8 cellular contexts compared by ENCODE assay signal in the genomic region with DNA sequence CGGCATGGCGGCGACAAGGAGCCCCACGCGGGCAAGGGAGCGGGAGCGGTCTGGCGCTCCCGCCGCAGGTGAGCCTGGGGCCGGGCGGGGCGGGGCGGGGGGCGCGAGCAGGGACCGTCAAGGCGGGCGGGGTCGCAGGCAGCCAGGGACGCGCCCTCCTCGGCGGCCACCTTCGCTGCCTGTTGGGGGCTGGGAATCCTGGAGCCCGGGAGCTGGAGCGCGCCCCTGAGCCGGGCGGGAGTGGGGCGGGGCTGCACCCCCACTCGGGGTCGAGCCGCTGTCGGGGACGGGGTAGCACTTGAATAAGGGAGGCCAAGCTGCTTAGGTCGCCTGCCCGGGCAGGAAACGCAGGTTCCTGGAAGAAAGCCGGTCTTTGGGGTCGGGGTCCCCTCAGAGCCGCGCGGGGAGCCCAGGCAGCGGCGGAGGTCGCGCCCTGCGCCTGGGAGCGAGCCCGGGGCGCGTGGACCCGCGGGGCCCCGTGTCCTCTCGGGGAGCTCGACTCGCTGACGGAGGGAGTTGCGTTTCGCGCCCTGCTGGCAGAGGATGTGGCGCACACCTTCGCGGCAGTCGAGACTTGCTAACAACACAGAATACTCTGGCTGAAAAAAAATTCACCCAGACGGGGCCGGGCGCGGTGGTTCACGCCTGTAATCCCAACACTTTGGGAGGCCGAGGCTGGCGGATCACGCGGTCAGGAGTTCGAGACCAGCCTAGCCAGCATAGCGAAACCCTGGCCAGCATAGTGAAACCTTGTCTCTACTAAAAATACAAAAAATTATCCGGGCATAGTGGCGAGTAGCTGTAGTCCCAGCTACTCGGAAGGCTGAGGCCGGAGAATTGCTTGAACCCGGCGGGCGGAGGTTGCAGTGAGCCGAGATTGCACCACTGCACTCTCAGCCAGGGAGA. TPM values are rescaled to one million over a fixed set of nuclear protein-coding genes. Genes with fewer than 3 reads are reported as not detected.
DNase-seq lines count a peak whose midpoint lies in the region; ATAC-seq, FAIRE-seq and TF ChIP-seq lines count a peak whose summit lies in the region.

No MANE protein-coding gene starts in this region.

- 0 out of 2 replicates have a peak, but pooled peaks cover 5% of the 10 kb centered on the region for H3K36me3 ChIP-seq in GM23338 (ENCODE audit: insufficient read depth)
- H3K36me3 ChIP-seq in GM12878 (ENCODE audit: control insufficient read depth in 2 of 2, insufficient read depth in 2 of 2, low read length in 1 of 2), result no peaks in the 10 kb centered on the region

- no TSS peak for BruUV-seq in GM12878 (replicated peaks; lab: Mats Ljungman, UMichigan)

- peak; percentile 64 for ATAC-seq in GM23338
- ATAC-seq in GM12878, result peak; percentile 79

- H3K9me3 ChIP-seq in GM12878 (replicated peaks; ENCODE audit: control insufficient read depth, insufficient read depth, low read length), result no peaks in the 10 kb centered on the region; the same call in 2 of the 3 replicates

- TF ChIP-seq POLR2A in GM12878 (IDR thresholded peaks at IDR 0.05; ENCODE audit: low read depth, low read length), result peak; percentile 46

- WGBS in GM12878 (ENCODE audit: insufficient coverage, insufficient replicate concordance, low lambda C conversion rate, missing lambda C conversion rate), result 16% methylated on average over 38 of the region's 86 CpGs

- no peak overlapping the region for H3K27ac Mint-ChIP-seq in GM23338

- CTCF ChIA-PET in GM12878 (lab: Yijun Ruan, JAX), result no interaction called here

- no peaks in the 10 kb centered on the region for H3F3A ChIP-seq in GM23338 (replicated peaks; ENCODE audit: low read depth)

- H3K27ac ChIP-seq in GM23338 (ENCODE audit: low read depth), result no peak overlapping the region
- H3K27ac ChIP-seq in GM12878 (ENCODE audit: control insufficient read depth, insufficient read depth), result no peak overlapping the region

- in situ Hi-C loops in GM12878 (cut with MboI), result no loop called here

- 0 out of 2 replicates have a peak, but pooled peaks cover 2% of the 10 kb centered on the region for H4K20me1 ChIP-seq in GM23338 (replicated peaks; ENCODE audit: insufficient read depth)
- H4K20me1 ChIP-seq in GM12878 (ENCODE audit: control insufficient read depth, insufficient read depth), result no peaks in the 10 kb centered on the region

- peaks cover 7% of the 10 kb centered on the region; the same call in 1 of the 2 replicates for H3K9me2 ChIP-seq in GM23338 (ENCODE audit: insufficient read depth)

- H3K79me2 ChIP-seq in GM23338 (replicated peaks; ENCODE audit: insufficient read depth) (no peaks in the 10 kb centered on the region; the same call in 1 of the 2 replicates), GM12878 (ENCODE audit: control insufficient read depth, insufficient read depth, low read length) (no peaks in the 10 kb centered on the region)

- SMC1A ChIA-PET in GM12878 (lab: Charles Lee; ENCODE audit: uncharacterized antibody, unreplicated experiment), result no interaction called here

- TF ChIP-seq EP300 in GM12878 (IDR thresholded peaks at IDR 0.05; ENCODE audit: borderline replicate concordance in 1 of 2, control insufficient read depth in 1 of 2, low read depth in 2 of 2, low read length in 2 of 2), result no peak

- POLR2A ChIA-PET in GM12878 (lab: Charles Lee), result interaction anchor here (1.0 kb wide), 1 partner anchor 9 kb away, joined by 3 read pairs; no protein-coding TSS in a partner anchor

- intact Hi-C loops in GM12878 (cut with micrococcal nuclease; ENCODE audit: unreplicated experiment), result no loop called here

- peaks cover 10% of the 10 kb centered on the region; the same call in 2 of the 3 replicates for H3K36me3 Mint-ChIP-seq in GM23338 (ENCODE audit: low read depth)

- DNase-seq in GM03348 (ENCODE audit: low spot score) (peak; percentile 39), GM23338 (ENCODE audit: low spot score) (peak; percentile 74), LNCaP clone FGC (ENCODE audit: low read depth) (no peak), T-helper 9 cell (peak; percentile 70), GM12878 (ENCODE audit: low read depth, low spot score) (no peak), kidney tubule cell (ENCODE audit: low spot score) (peak; percentile 64), epidermal melanocyte (ENCODE audit: insufficient read length, low spot score) (no peak)
- peak; percentile 80 for DNase-seq in stimulated activated CD4-positive, alpha-beta T cell treated with anti-CD3 and anti-CD28 coated beads, Interleukin-4, amount 100 ng/mL, for 1 hour

- peaks cover 3% of the 10 kb centered on the region; the same call in 2 of the 3 replicates for H3K4me1 Mint-ChIP-seq in GM23338

- 0 out of 2 replicates have a peak, but pooled peaks have one; percentile 16 for TF ChIP-seq RAD21 in GM12878 (IDR thresholded peaks at IDR 0.05; ENCODE audit: insufficient read depth, low read depth, low read length)

- RAD21 ChIA-PET in GM12878 (lab: Charles Lee; ENCODE audit: unreplicated experiment), result no interaction called here

- peak overlapping the region; percentile 56 for H3K9ac ChIP-seq in GM12878 (ENCODE audit: control insufficient read depth, insufficient read depth, low read length)

- peaks cover 12% of the 10 kb centered on the region for H3K27me3 Mint-ChIP-seq in GM23338 (ENCODE audit: insufficient read depth, low read depth, poor library complexity)

- H3K4me3 ChIP-seq in GM23338, result peak overlapping the region; percentile 88
- peak overlapping the region; percentile 62 for H3K4me3 ChIP-seq in LNCaP clone FGC (ENCODE audit: low read depth, low read length)
- peak overlapping the region; percentile 66 for H3K4me3 ChIP-seq in GM12878

- FAIRE-seq in GM12878 (lab: Jason Lieb, UNC), result no peak

- H3K4me2 ChIP-seq in GM23338 (peak overlapping the region; percentile 88), GM12878 (ENCODE audit: control insufficient read depth, insufficient read depth) (peak overlapping the region; percentile 80)

- peaks cover 14% of the 10 kb centered on the region; the same call in 1 of the 2 replicates for H3K4me1 ChIP-seq in GM23338 (ENCODE audit: insufficient read depth)
- no peaks in the 10 kb centered on the region for H3K4me1 ChIP-seq in GM12878 (ENCODE audit: control insufficient read depth, insufficient read depth, low read length)

- peak overlapping the region; percentile 72 for H3K4me3 Mint-ChIP-seq in GM23338

- H2AFZ ChIP-seq in GM23338 (peak overlapping the region; percentile 90), GM12878 (ENCODE audit: control insufficient read depth, low read depth, low read length) (peak overlapping the region; percentile 68)

- TF ChIP-seq CTCF in GM23338 (conservative IDR thresholded peaks at IDR 0.05; ENCODE audit: low read depth in 2 of 2), result peak in 1 of 2 experiments; percentile 11; a peak in 1 of 4 replicates
- peak; percentile 29; the same call in 1 of the 2 replicates for TF ChIP-seq CTCF in LNCaP clone FGC (IDR thresholded peaks at IDR 0.05; ENCODE audit: control insufficient read depth, extremely low read depth, insufficient read depth)
- TF ChIP-seq CTCF in GM12878 (IDR thresholded peaks at IDR 0.05 in 2 of 3, conservative IDR thresholded peaks at IDR 0.05 in 1 of 3; ENCODE audit: control insufficient read depth in 2 of 3, extremely low read depth in 1 of 3, insufficient read depth in 1 of 3, low read depth in 3 of 3, low read length in 3 of 3), result peak in 2 of 3 experiments; percentile 17 to 35; a peak in 2 of 6 replicates

- H3K27me3 ChIP-seq in GM23338 (ENCODE audit: insufficient read depth) (peaks cover 37% of the 10 kb centered on the region), GM12878 (replicated peaks in 1 of 2; ENCODE audit: control insufficient read depth in 2 of 2, insufficient read depth in 2 of 2, low read length in 1 of 2) (peaks cover 4 to 5% of the 10 kb centered on the region in 2 experiments; a peak in 2 of 4 replicates)

- H3K9me3 Mint-ChIP-seq in GM23338, result peaks cover 13% of the 10 kb centered on the region

TF ChIP-seq in GM23338, 12 proteins besides CTCF, POLR2A, EP300 and RAD21:
- TF ChIP-seq CREB1 (CRISPR knock-in tag; IDR thresholded peaks at IDR 0.05; ENCODE audit: low read depth) (no peak), POLR2AphosphoS5 (IDR thresholded peaks at IDR 0.05; ENCODE audit: low read depth) (peak; percentile 9; the same call in 1 of the 2 replicates)
TF ChIP-seq in GM23338: peak in this region for 1.

TF ChIP-seq in GM12878, 131 proteins besides CTCF, POLR2A, EP300 and RAD21:
- peak; percentile 20; the same call in 1 of the 2 replicates for TF ChIP-seq CREB1 (IDR thresholded peaks at IDR 0.05; ENCODE audit: low read depth)
- TF ChIP-seq MYC (IDR thresholded peaks at IDR 0.05; ENCODE audit: insufficient read depth, insufficient read length, insufficient replicate concordance, low read length, severe bottlenecking), result no peak
TF ChIP-seq in GM12878: peak in this region for 1.

RNA-seq across cellular contexts. Expression of gene OTULINL, which starts 0.6 kb away (rescaled TPM):
- total RNA-seq in GM23338 (2014; rRNA removed; shearing (Covaris generic)), result 7.2 and 7.6 TPM in 2 replicates
- 6.3 and 7.8 TPM in 2 replicates for polyA plus RNA-seq in GM23338 (2016; fragmentation: Nextera tagmentation; extraction: Ambion mirVana)
- 0.32 and 0.46 TPM in 2 replicates for total RNA-seq in GM12878 (2013; cell fraction: nucleolus; rRNA removed)
- total RNA-seq in GM12878 (2014; rRNA removed), result 1.7 and 1.8 TPM in 2 replicates
- total RNA-seq in GM12878 (2014; rRNA removed; fragmentation: Illumina TruSeq; extraction: Trizol), result 2.1 and 2.3 TPM in 2 replicates
- total RNA-seq in GM12878 (2021), result 3.1 and 4.7 TPM in 2 replicates
- 1.2 TPM for polyA plus RNA-seq in GM12878 (2011; ENCODE audit: low read depth)
- polyA plus RNA-seq in GM12878 (2011; rRNA removed), result 0.60 and 0.94 TPM in 2 replicates
- polyA plus RNA-seq in GM12878 (2011; cell fraction: cytosol; rRNA removed), result 0.19 and 0.27 TPM in 2 replicates
- polyA plus RNA-seq in GM12878 (2011; cell fraction: nucleus; rRNA removed), result 0.12 and 0.28 TPM in 2 replicates
- 1.4 TPM in 2 replicates for polyA plus RNA-seq in GM12878 (2012)
- polyA plus RNA-seq in GM12878 (2014; fragmentation: Illumina TruSeq; extraction: Trizol), result 1.8 and 4.5 TPM in 2 replicates
- polyA plus RNA-seq in GM12878 (2014; fragmentation: Nextera tagmentation; extraction: Ambion mirVana), result 1 to 10 TPM in 1 of 2 experiments, under 1 TPM in 1; 0.79 to 1.3 TPM
- 1.7 and 1.9 TPM in 2 replicates for polyA plus RNA-seq in GM12878 (2014; rRNA removed)
- 1 to 10 TPM; 3.6 to 4.0 TPM for polyA plus RNA-seq in GM12878 (2016; fragmentation: Nextera tagmentation; extraction: Ambion mirVana)
- 0.15 and 0.22 TPM in 2 replicates for polyA minus RNA-seq in GM12878 (2011; rRNA and poly(A)+ RNA removed)
- 0.83 TPM in 1 of 2 replicates, not detected in the other for polyA minus RNA-seq in GM12878 (2011; cell fraction: cytosol; rRNA and poly(A)+ RNA removed)
- 0.10 and 0.24 TPM in 2 replicates for polyA minus RNA-seq in GM12878 (2011; cell fraction: nucleus; rRNA and poly(A)+ RNA removed)

Comparison
In these comparisons a context has a peak if more than half of its experiments do, and no peak if none do; other contexts are left out.
1. DNase-seq: peak in GM03348 (single experiment), GM23338 (single experiment), T-helper 9 cell (single experiment), kidney tubule cell (single experiment) and stimulated activated CD4-positive, alpha-beta T cell treated with anti-CD3 and anti-CD28 coated beads, Interleukin-4, amount 100 ng/mL, for 1 hour (single experiment); none in LNCaP clone FGC (single experiment), GM12878 (single experiment) and epidermal melanocyte (single experiment).
2. Peak in every context shown above with its lines, with median percentiles within 50 percentile points of each other: H3K4me3 ChIP-seq.